In genomic region chr7:87151002-87151505, GRCh38 we compare ENCODE assay signal across 8 cellular contexts. TPM values are rescaled to one million over a fixed set of nuclear protein-coding genes. Genes with fewer than 3 reads are reported as not detected.
DNase-seq lines count a peak whose midpoint lies in the region; ATAC-seq, FAIRE-seq and TF ChIP-seq lines count a peak whose summit lies in the region.

No MANE protein-coding gene starts in this region.

- peaks cover 16 to 41% (median 35%) of the 10 kb centered on the region in 7 donors for H3K4me1 Mint-ChIP-seq in naive thymus-derived CD4-positive, alpha-beta T cell

- FAIRE-seq in K562 (lab: Jason Lieb, UNC), result no peak

- H3K27ac Mint-ChIP-seq in naive thymus-derived CD4-positive, alpha-beta T cell, result peak overlapping the region in 8 of 9 donors; percentile 96 to 100 (median 98)

- POLR2A ChIA-PET in AG04450 (lab: Yijun Ruan, JAX) (no interaction called here), K562 (lab: Yijun Ruan, JAX) (interaction anchor here (1.2 to 3.4 kb wide), 3 partner anchors 9 to 219 kb away, joined by 3 to 22 read pairs (median 4); no protein-coding TSS in a partner anchor)
- POLR2A ChIA-PET in naive thymus-derived CD4-positive, alpha-beta T cell (lab: Charles Lee), result interaction anchor here (1.1 to 12.1 kb wide), 3 partner anchors 10 to 69 kb away, joined by 3 to 188 read pairs (median 4); partner anchors contain the start of gene TMEM243

- no peak for TF ChIP-seq POLR2A in K562 (conservative IDR thresholded peaks at IDR 0.05)

- no peaks in the 10 kb centered on the region for H3K9me1 ChIP-seq in K562 (ENCODE audit: control insufficient read depth, insufficient read depth, low read length)

- H3K9me3 ChIP-seq in AG04450 (ENCODE audit: control insufficient read depth, insufficient read depth, low read length) (no peaks in the 10 kb centered on the region; the same call in 1 of the 2 replicates), HUES6 (ENCODE audit: control insufficient read depth, insufficient read depth, low read depth, low read length) (no peaks in the 10 kb centered on the region), K562 (replicated peaks; ENCODE audit: control insufficient read depth, insufficient read depth, low read depth, low read length) (no peaks in the 10 kb centered on the region)
- H3K9me3 ChIP-seq in naive thymus-derived CD4-positive, alpha-beta T cell (ENCODE audit: control insufficient read depth in 2 of 3, low read length in 3 of 3), result no peaks in the 10 kb centered on the region

- DNase-seq in AG04450 (ENCODE audit: low read depth, low spot score), result no peak
- DNase-seq in K562 (ENCODE audit: extremely low read depth in 1 of 4, low spot score in 3 of 4), result no peak
- DNase-seq in naive thymus-derived CD4-positive, alpha-beta T cell, result no peak
- DNase-seq in UCSD-AML1 (lab: John Stamatoyannopoulos, UW; ENCODE audit: unreplicated experiment), result no peak
- DNase-seq in NCI-H187 (lab: John Stamatoyannopoulos, UW), result no peak

- peak overlapping the region in 8 of 10 donors; percentile 13 to 99 (median 93) for H3K4me3 Mint-ChIP-seq in naive thymus-derived CD4-positive, alpha-beta T cell

- H3K27me3 ChIP-seq in AG04450 (ENCODE audit: control insufficient read depth, insufficient read depth, low read length), result no peaks in the 10 kb centered on the region
- H3K27me3 ChIP-seq in HUES6 (ENCODE audit: control insufficient read depth, insufficient read depth, low read length), result no peaks in the 10 kb centered on the region
- no peaks in the 10 kb centered on the region for H3K27me3 ChIP-seq in K562 (ENCODE audit: control insufficient read depth in 2 of 2, insufficient read depth in 2 of 2, low read length in 2 of 2)
- no peaks in the 10 kb centered on the region for H3K27me3 ChIP-seq in naive thymus-derived CD4-positive, alpha-beta T cell (ENCODE audit: control insufficient read depth in 2 of 2, insufficient read depth in 2 of 2, low read length in 2 of 2)

- H3K36me3 ChIP-seq in HUES6 (ENCODE audit: control insufficient read depth, insufficient read depth, low read length), result 0 out of 2 replicates have a peak, but pooled peaks cover 4% of the 10 kb centered on the region
- peaks cover 19% of the 10 kb centered on the region for H3K36me3 ChIP-seq in K562 (ENCODE audit: control insufficient read depth, insufficient read depth, low read length)
- peaks cover 0 to 11% (median 0%) of the 10 kb centered on the region in 3 experiments for H3K36me3 ChIP-seq in naive thymus-derived CD4-positive, alpha-beta T cell (ENCODE audit: control insufficient read depth in 2 of 3, insufficient read depth in 3 of 3, low read length in 3 of 3)

- no peak for TF ChIP-seq EP300 in K562 (IDR thresholded peaks at IDR 0.05; ENCODE audit: low read length)

- in situ Hi-C loops in K562 (cut with MboI), result loop anchor here (5.0 kb wide), 1 partner anchor 214 kb away; no protein-coding TSS in a partner anchor

- H2AFZ ChIP-seq in K562 (ENCODE audit: low read depth, low read length), result peak overlapping the region; percentile 97

- peaks cover 0 to 2% (median 0%) of the 10 kb centered on the region in 11 donors for H3K9me3 Mint-ChIP-seq in naive thymus-derived CD4-positive, alpha-beta T cell

- CTCF ChIA-PET in AG04450 (lab: Charles Lee), result interaction anchor here (0.9 to 2.2 kb wide), 3 partner anchors 208 to 224 kb away, joined by 4 to 7 read pairs (median 5); no protein-coding TSS in a partner anchor
- CTCF ChIA-PET in K562 (lab: Yijun Ruan, JAX; ENCODE audit: low intra/inter-chr PET ratio), result interaction anchor here (1.0 to 1.3 kb wide), 2 partner anchors 225 to 226 kb away, joined by 4 read pairs; no protein-coding TSS in a partner anchor
- CTCF ChIA-PET in naive thymus-derived CD4-positive, alpha-beta T cell (lab: Charles Lee), result interaction anchor here (0.8 to 1.2 kb wide), 2 partner anchors 66 to 224 kb away, joined by 3 read pairs; no protein-coding TSS in a partner anchor

- ATAC-seq in K562 (no peak), HG02588 (IDR thresholded peaks at IDR 0.05; ENCODE audit: unreplicated experiment) (no peak), GM21786 (IDR thresholded peaks at IDR 0.05; ENCODE audit: unreplicated experiment) (no peak)
- ATAC-seq in naive thymus-derived CD4-positive, alpha-beta T cell, result no peak

- H3K9ac ChIP-seq in HUES6 (ENCODE audit: low read length) (peak overlapping the region; percentile 91), K562 (ENCODE audit: insufficient read depth in 1 of 2, low read depth in 2 of 2, low read length in 2 of 2) (peak overlapping the region; percentile 73 to 96)

- peaks cover 19% of the 10 kb centered on the region for H3K4me1 ChIP-seq in HUES6 (ENCODE audit: control insufficient read depth, insufficient read depth, low read length)
- H3K4me1 ChIP-seq in K562 (replicated peaks in 1 of 2; ENCODE audit: control insufficient read depth in 2 of 2, insufficient read depth in 2 of 2, low read length in 2 of 2), result peaks cover 10 to 15% of the 10 kb centered on the region in 2 experiments; a peak in 3 of 5 replicates
- H3K4me1 ChIP-seq in naive thymus-derived CD4-positive, alpha-beta T cell (ENCODE audit: control insufficient read depth in 2 of 2, insufficient read depth in 2 of 2, low read length in 2 of 2), result peaks cover 17 to 19% of the 10 kb centered on the region in 2 donors

- peak overlapping the region; percentile 99 for H3K4me2 ChIP-seq in K562 (ENCODE audit: insufficient read depth, low read length)

- H3K4me3 ChIP-seq in AG04450 (ENCODE audit: low read depth, low read length), result peak overlapping the region; percentile 81; the same call in 1 of the 2 replicates
- H3K4me3 ChIP-seq in HUES6 (ENCODE audit: low read depth, low read length), result peak overlapping the region; percentile 86
- peak overlapping the region; percentile 85 for H3K4me3 ChIP-seq in K562
- H3K4me3 ChIP-seq in naive thymus-derived CD4-positive, alpha-beta T cell (ENCODE audit: low read length), result no peak overlapping the region

- H3K27me3 Mint-ChIP-seq in naive thymus-derived CD4-positive, alpha-beta T cell, result no peaks in the 10 kb centered on the region

- 16% methylated on average over 5 of the region's 5 CpGs for WGBS in K562 (ENCODE audit: insufficient coverage, low coverage, missing lambda C conversion rate)

- no TSS peak for BruUV-seq in K562 (replicated peaks; lab: Mats Ljungman, UMichigan)

- peaks cover 44% of the 10 kb centered on the region for H3K79me2 ChIP-seq in K562 (ENCODE audit: control insufficient read depth, insufficient read depth, low read length)

- H4K20me1 ChIP-seq in K562 (replicated peaks; ENCODE audit: control insufficient read depth, insufficient read depth, low read length), result 0 out of 2 replicates have a peak, but pooled peaks cover 3% of the 10 kb centered on the region

- no peak for TF ChIP-seq CTCF in AG04450 (IDR thresholded peaks at IDR 0.05; ENCODE audit: low read depth, low read length)
- TF ChIP-seq CTCF in K562 (IDR thresholded peaks at IDR 0.05 in 2 of 3, conservative IDR thresholded peaks at IDR 0.05 in 1 of 3; ENCODE audit: insufficient read depth in 2 of 3, low read depth in 1 of 3, low read length in 3 of 3), result no peak

- H3K36me3 Mint-ChIP-seq in naive thymus-derived CD4-positive, alpha-beta T cell, result peaks cover 0 to 9% (median 4%) of the 10 kb centered on the region in 5 donors

- TF ChIP-seq RAD21 in K562 (CRISPR knock-in tag; conservative IDR thresholded peaks at IDR 0.05 in 1 of 2, IDR thresholded peaks at IDR 0.05 in 1 of 2), result no peak

- intact Hi-C loops in K562 (cut with micrococcal nuclease), result loop anchor here (5.0 to 10.0 kb wide), 3 partner anchors 149 to 724 kb away; partner anchors contain the start of genes CROT, DBF4 and SLC25A40
- intact Hi-C loops in naive thymus-derived CD4-positive, alpha-beta T cell (cut with micrococcal nuclease), result loop anchor here (5.0 kb wide), 3 partner anchors 36 to 781 kb away; partner anchors contain the start of gene ADAM22 (in 1 of the 2)

- H3K27ac ChIP-seq in AG04450 (ENCODE audit: low read depth, low read length) (no peak overlapping the region), HUES6 (ENCODE audit: low read depth, low read length) (no peak overlapping the region; the same call in 1 of the 2 replicates), K562 (ENCODE audit: extremely low read depth, low read depth, low read length) (peak overlapping the region; percentile 98)
- H3K27ac ChIP-seq in naive thymus-derived CD4-positive, alpha-beta T cell (ENCODE audit: low read depth, low read length), result peak overlapping the region; percentile 95

TF ChIP-seq in K562, 482 proteins besides CTCF, POLR2A, EP300 and RAD21 (continues in another document):
- no peak for TF ChIP-seq CHD1 (IDR thresholded peaks at IDR 0.05; ENCODE audit: low read length)
- TF ChIP-seq TCF7L2 (IDR thresholded peaks at IDR 0.05; ENCODE audit: low read depth, low read length), result no peak
- TF ChIP-seq POLR2B (IDR thresholded peaks at IDR 0.05; ENCODE audit: low read depth, partially characterized antibody), result no peak
- peak; percentile 72 for TF ChIP-seq MAFF (IDR thresholded peaks at IDR 0.05; ENCODE audit: low read length)
- TF ChIP-seq DDX20 (tag; IDR thresholded peaks at IDR 0.05; ENCODE audit: low read depth), result no peak

RNA-seq across cellular contexts. Expression of gene DMTF1, which starts 1.2 kb away (rescaled TPM):
- polyA plus RNA-seq in AG04450 (2011; rRNA removed) (95.7 and 134 TPM in 2 replicates), K562 (2011; rRNA removed) (205 and 208 TPM in 2 replicates), K562 (2014; fragmentation: Illumina TruSeq; extraction: Trizol) (92.7 and 98.5 TPM in 2 replicates), K562 (2014; fragmentation: Nextera tagmentation; extraction: Ambion mirVana) (10 to 100 TPM; 25.7 to 52.4 TPM), K562 (2014; rRNA removed) (71.4 and 74.7 TPM in 2 replicates)
- polyA minus RNA-seq in AG04450 (2011; rRNA and poly(A)+ RNA removed), result 81.6 and 146 TPM in 2 replicates
- total RNA-seq in K562 (2011; cell fraction: chromatin; rRNA removed; ENCODE audit: low replicate concordance), result 246 and 960 TPM in 2 replicates
- total RNA-seq in K562 (2011; cell fraction: nucleolus; rRNA removed), result 112 and 178 TPM in 2 replicates
- 283 and 397 TPM in 2 replicates for total RNA-seq in K562 (2011; cell fraction: nucleoplasm; rRNA removed)
- total RNA-seq in K562 (2014; rRNA removed) (56.4 and 56.7 TPM in 2 replicates), K562 (2014; rRNA removed; fragmentation: Illumina TruSeq; extraction: Trizol) (89.4 and 95.7 TPM in 2 replicates), K562 (2015; rRNA removed; fragmentation: Illumina TruSeq; extraction: Trizol) (72.5 and 90.5 TPM in 2 replicates), K562 (2021) (62.5 and 64.3 TPM in 2 replicates)
- 52.2 and 63.2 TPM in 2 replicates for polyA plus RNA-seq in K562 (2011; cell fraction: cytosol; rRNA removed)
- 617 and 696 TPM in 2 replicates for polyA plus RNA-seq in K562 (2011; cell fraction: nucleus; rRNA removed)
- 45.0 and 77.9 TPM in 2 replicates for polyA plus RNA-seq in K562 (2012)
- polyA minus RNA-seq in K562 (2011; rRNA and poly(A)+ RNA removed), result 313 and 334 TPM in 2 replicates
- polyA minus RNA-seq in K562 (2011; cell fraction: cytosol; rRNA and poly(A)+ RNA removed), result 36.5 and 39.3 TPM in 2 replicates
- 358 and 510 TPM in 2 replicates for polyA minus RNA-seq in K562 (2011; cell fraction: nucleus; rRNA and poly(A)+ RNA removed)
- total RNA-seq in naive thymus-derived CD4-positive, alpha-beta T cell, result 100 to 1,000 TPM; 118 to 159 (median 131) TPM
- 10 to 100 TPM; 33.9 to 36.2 TPM for polyA plus RNA-seq in naive thymus-derived CD4-positive, alpha-beta T cell

Comparison
In these comparisons a context has a peak if more than half of its experiments do, and no peak if none do; other contexts are left out.
1. H3K27ac ChIP-seq: peak in K562 (single experiment) and naive thymus-derived CD4-positive, alpha-beta T cell (single experiment); none in AG04450 (single experiment) and HUES6 (single experiment).